ENCODE assay signal across 19 cellular contexts in the genomic region with DNA sequence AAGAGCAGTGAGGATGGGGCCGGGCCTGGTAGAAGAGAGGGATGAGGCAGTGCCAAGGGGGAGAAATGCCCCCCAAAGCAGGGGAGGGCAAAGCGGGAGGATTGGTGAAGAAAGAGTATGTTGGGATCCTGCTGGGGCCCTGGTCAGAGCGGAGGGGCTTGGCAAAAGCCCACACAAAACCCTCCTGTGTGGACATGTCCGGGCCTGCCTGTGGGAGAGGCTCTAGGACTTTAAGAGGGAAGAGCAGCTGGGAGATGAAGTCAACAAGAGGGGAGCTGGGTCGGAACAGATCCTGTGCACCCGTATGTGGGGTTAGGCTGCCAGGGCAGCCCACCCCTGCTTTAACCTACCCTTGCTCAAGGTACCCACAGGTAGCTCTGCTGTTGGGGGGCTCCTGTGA. TPM values are rescaled to one million over a fixed set of nuclear protein-coding genes. Genes with fewer than 3 reads are reported as not detected.
DNase-seq lines count a peak whose midpoint lies in the region; ATAC-seq, FAIRE-seq and TF ChIP-seq lines count a peak whose summit lies in the region.
"Had no signal": no experiment of that assay in that cellular context is flagged by ENCODE, and none has a peak within 500 bp of the region (broad histone marks: within the 10 kb centered on the region; RNA-seq: fewer than 3 reads in every experiment).

No MANE protein-coding gene starts in this region.

- H3K79me2 ChIP-seq in keratinocyte (ENCODE audit: control insufficient read depth, insufficient read depth, low read length) = no peaks in the 10 kb centered on the region
- no peaks in the 10 kb centered on the region for H3K79me2 ChIP-seq in PC-3 (ENCODE audit: low read length)

- TF ChIP-seq CTCF in keratinocyte (optimal IDR thresholded peaks at IDR 0.05 in 1 of 3, IDR thresholded peaks at IDR 0.05 in 1 of 3, conservative IDR thresholded peaks at IDR 0.05 in 1 of 3; ENCODE audit: extremely low read depth in 1 of 3, insufficient read depth in 2 of 3, low read length in 3 of 3) = no peak
- TF ChIP-seq CTCF in type B pancreatic cell (conservative IDR thresholded peaks at IDR 0.05) = no peak
- TF ChIP-seq CTCF in PC-3 (conservative IDR thresholded peaks at IDR 0.05; ENCODE audit: low read depth, low read length) = no peak

- dilution Hi-C loops in keratinocyte (cut with MboI; ENCODE audit: extremely low pct_ligation_motif_present, low sequenced_read_pairs) = no loop called here

- no peaks in the 10 kb centered on the region for H3K9me1 ChIP-seq in keratinocyte (ENCODE audit: control insufficient read depth, extremely low read depth, insufficient read depth, low read length)

- no peaks in the 10 kb centered on the region for H3K9me2 ChIP-seq in PC-3 (replicated peaks; ENCODE audit: low read length)

- intact Hi-C loops in PC-3 (cut with micrococcal nuclease) = no loop called here

- H3K27ac ChIP-seq in SJCRH30 (peak overlapping the region; percentile 43), keratinocyte (ENCODE audit: control insufficient read depth, insufficient read depth, low read length) (no peak overlapping the region), PC-3 (ENCODE audit: low read length) (no peak overlapping the region)
- H3K27ac ChIP-seq: colonic mucosa, lower lobe of right lung had no signal

- BruUV-seq in PC-3 (replicated peaks; lab: Mats Ljungman, UMichigan) = no TSS peak

- CTCF ChIA-PET in PC-3 (lab: Charles Lee) = no interaction called here
- CTCF ChIA-PET in activated CD4-positive, alpha-beta memory T cell treated with anti-CD3 and anti-CD28 coated beads, Interleukin-2, amount 10 ng/mL, durations not matched to agents 7 days and 5 days (lab: Charles Lee) = no interaction called here

- no peak for FAIRE-seq in keratinocyte (lab: Jason Lieb, UNC)

- H3K4me1 Mint-ChIP-seq in type B pancreatic cell (ENCODE audit: unreplicated experiment) = peaks cover 16% of the 10 kb centered on the region
- H3K4me1 Mint-ChIP-seq in activated CD4-positive, alpha-beta memory T cell treated with anti-CD3 and anti-CD28 coated beads, Interleukin-2, amount 10 ng/mL, durations not matched to agents 7 days and 5 days = peaks cover 16% of the 10 kb centered on the region

- POLR2A ChIA-PET in PC-3 (lab: Charles Lee; ENCODE audit: unreplicated experiment) = no interaction called here
- POLR2A ChIA-PET in activated CD4-positive, alpha-beta memory T cell treated with anti-CD3 and anti-CD28 coated beads, Interleukin-2, amount 10 ng/mL, durations not matched to agents 7 days and 5 days (lab: Charles Lee) = no interaction called here

- peak overlapping the region; percentile 11 to 78 for H3K27ac Mint-ChIP-seq in activated naive CD4-positive, alpha-beta T cell treated with anti-CD3 and anti-CD28 coated beads, Interleukin-2, amount 50 U/mL, for 72 hours
- peak overlapping the region; percentile 49 for H3K27ac Mint-ChIP-seq in type B pancreatic cell
- no peak overlapping the region for H3K27ac Mint-ChIP-seq in activated CD4-positive, alpha-beta memory T cell treated with anti-CD3 and anti-CD28 coated beads, Interleukin-2, amount 10 ng/mL, durations not matched to agents 7 days and 5 days
- H3K27ac Mint-ChIP-seq: activated CD8-positive, alpha-beta T cell treated with anti-CD3 and anti-CD28 coated beads for 36 hours; activated T-cell treated with anti-CD3 and anti-CD28 coated beads, Interleukin-2, amount 50 U/mL, for 72 hours had no signal

- H3K9me3 ChIP-seq in SJCRH30 (replicated peaks) = peaks cover 5% of the 10 kb centered on the region
- H3K9me3 ChIP-seq in keratinocyte (ENCODE audit: control insufficient read depth, low read depth, low read length) = no peaks in the 10 kb centered on the region
- H3K9me3 ChIP-seq in PC-3 (ENCODE audit: low read length) = no peaks in the 10 kb centered on the region
- H3K9me3 ChIP-seq: colonic mucosa, lower lobe of right lung had no signal

- H3K4me2 ChIP-seq in keratinocyte (ENCODE audit: control insufficient read depth, extremely low read depth, insufficient read depth, low read depth, low read length) = peak overlapping the region; percentile 39
- H3K4me2 ChIP-seq in PC-3 (ENCODE audit: low read length) = no peak overlapping the region

- H4K20me1 ChIP-seq in keratinocyte (ENCODE audit: control insufficient read depth, extremely low read depth, insufficient read depth, low read length) = no peaks in the 10 kb centered on the region
- H4K20me1 ChIP-seq in PC-3 (ENCODE audit: low read length) = no peaks in the 10 kb centered on the region

- no peaks in the 10 kb centered on the region for H3K36me3 Mint-ChIP-seq in activated naive CD4-positive, alpha-beta T cell treated with anti-CD3 and anti-CD28 coated beads, Interleukin-2, amount 50 U/mL, for 72 hours
- H3K36me3 Mint-ChIP-seq in type B pancreatic cell = no peaks in the 10 kb centered on the region
- no peaks in the 10 kb centered on the region for H3K36me3 Mint-ChIP-seq in activated CD4-positive, alpha-beta memory T cell treated with anti-CD3 and anti-CD28 coated beads, Interleukin-2, amount 10 ng/mL, durations not matched to agents 7 days and 5 days (ENCODE audit: low read depth)

- H3K36me3 ChIP-seq in SJCRH30 (no peaks in the 10 kb centered on the region), keratinocyte (ENCODE audit: control insufficient read depth in 2 of 2, extremely low read depth in 1 of 2, insufficient read depth in 2 of 2, low read length in 2 of 2) (no peaks in the 10 kb centered on the region), PC-3 (ENCODE audit: low read depth, low read length) (no peaks in the 10 kb centered on the region)
- H3K36me3 ChIP-seq: colonic mucosa, lower lobe of right lung had no signal

- H3K4me1 ChIP-seq in SJCRH30 (peaks cover 30% of the 10 kb centered on the region), keratinocyte (ENCODE audit: control insufficient read depth, extremely low read depth, insufficient read depth, low read length) (peaks cover 17% of the 10 kb centered on the region), PC-3 (ENCODE audit: insufficient read depth, low read length) (no peaks in the 10 kb centered on the region)
- H3K4me1 ChIP-seq: colonic mucosa had no signal

- no peak overlapping the region for H3K9ac ChIP-seq in keratinocyte (ENCODE audit: control insufficient read depth, extremely low read depth, insufficient read depth, low read length)
- no peak overlapping the region for H3K9ac ChIP-seq in PC-3 (ENCODE audit: low read length)

- H3K4me3 ChIP-seq in SJCRH30 (no peak overlapping the region), keratinocyte (ENCODE audit: control insufficient read depth in 2 of 3, extremely low read depth in 1 of 3, insufficient read depth in 2 of 3, low read depth in 1 of 3, low read length in 3 of 3) (no peak overlapping the region), PC-3 (ENCODE audit: low read length) (no peak overlapping the region)
- H3K4me3 ChIP-seq: colonic mucosa, lower lobe of right lung had no signal

- H3K9me3 Mint-ChIP-seq in activated naive CD4-positive, alpha-beta T cell treated with anti-CD3 and anti-CD28 coated beads, Interleukin-2, amount 50 U/mL, for 72 hours = no peaks in the 10 kb centered on the region
- H3K9me3 Mint-ChIP-seq in type B pancreatic cell = peaks cover 3% of the 10 kb centered on the region
- H3K9me3 Mint-ChIP-seq in activated CD4-positive, alpha-beta memory T cell treated with anti-CD3 and anti-CD28 coated beads, Interleukin-2, amount 10 ng/mL, durations not matched to agents 7 days and 5 days = peaks cover 2% of the 10 kb centered on the region
- H3K9me3 Mint-ChIP-seq: activated CD8-positive, alpha-beta T cell treated with anti-CD3 and anti-CD28 coated beads for 36 hours; activated T-cell treated with anti-CD3 and anti-CD28 coated beads, Interleukin-2, amount 50 U/mL, for 72 hours had no signal

- H3K27me3 Mint-ChIP-seq in type B pancreatic cell = peaks cover 7% of the 10 kb centered on the region
- H3K27me3 Mint-ChIP-seq in activated CD4-positive, alpha-beta memory T cell treated with anti-CD3 and anti-CD28 coated beads, Interleukin-2, amount 10 ng/mL, durations not matched to agents 7 days and 5 days = no peaks in the 10 kb centered on the region
- H3K27me3 Mint-ChIP-seq: activated CD8-positive, alpha-beta T cell treated with anti-CD3 and anti-CD28 coated beads for 36 hours had no signal

- no peak for ATAC-seq in activated naive CD4-positive, alpha-beta T cell treated with anti-CD3 and anti-CD28 coated beads, Interleukin-2, amount 50 U/mL, for 72 hours
- ATAC-seq in PC-3 = no peak
- ATAC-seq: activated CD8-positive, alpha-beta T cell treated with anti-CD3 and anti-CD28 coated beads for 36 hours; activated T-cell treated with anti-CD3 and anti-CD28 coated beads, Interleukin-2, amount 50 U/mL, for 72 hours; lower lobe of right lung; naive thymus-derived CD8-positive, alpha-beta T cell had no signal

- DNase-seq in activated naive CD4-positive, alpha-beta T cell treated with anti-CD3 and anti-CD28 coated beads, Interleukin-2, amount 50 U/mL, for 72 hours (ENCODE audit: low spot score in 2 of 2) = no peak
- DNase-seq in activated naive CD4-positive, alpha-beta T cell treated with anti-CD3 and anti-CD28 coated beads, Interleukin-2, amount 50 U/mL, for 16 hours = no peak
- DNase-seq in SJCRH30 (peak; percentile 57 to 68), keratinocyte (ENCODE audit: low read depth, low spot score) (no peak), type B pancreatic cell (ENCODE audit: extremely low spot score, unreplicated experiment) (no peak), PC-3 (no peak)
- DNase-seq in activated T-cell treated with anti-CD3 and anti-CD28 coated beads, Interleukin-2, amount 50 U/mL, for 1 hour = no peak
- DNase-seq in activated CD4-positive, alpha-beta memory T cell treated with anti-CD3 and anti-CD28 coated beads, Interleukin-2, amount 10 ng/mL, durations not matched to agents 7 days and 5 days = no peak
- DNase-seq: activated CD8-positive, alpha-beta T cell treated with anti-CD3 and anti-CD28 coated beads for 36 hours; activated T-cell treated with anti-CD3 and anti-CD28 coated beads, Interleukin-2, amount 50 U/mL, for 72 hours; amygdala; colonic mucosa; COR-L47; lower lobe of right lung; naive thymus-derived CD8-positive, alpha-beta T cell; NCI-H187 treated with DMSO at 0.1 percent for 48 hours; NCI-H69 had no signal

- no peaks in the 10 kb centered on the region for H3F3A ChIP-seq in PC-3 (ENCODE audit: low read length, unreplicated experiment)

- H3K4me3 Mint-ChIP-seq in type B pancreatic cell = no peak overlapping the region
- H3K4me3 Mint-ChIP-seq in activated CD4-positive, alpha-beta memory T cell treated with anti-CD3 and anti-CD28 coated beads, Interleukin-2, amount 10 ng/mL, durations not matched to agents 7 days and 5 days = no peak overlapping the region
- H3K4me3 Mint-ChIP-seq: activated CD8-positive, alpha-beta T cell treated with anti-CD3 and anti-CD28 coated beads for 36 hours; activated T-cell treated with anti-CD3 and anti-CD28 coated beads, Interleukin-2, amount 50 U/mL, for 72 hours; naive thymus-derived CD8-positive, alpha-beta T cell had no signal

- H2AFZ ChIP-seq in keratinocyte (ENCODE audit: control insufficient read depth, low read length) = peak overlapping the region; percentile 61
- H2AFZ ChIP-seq in PC-3 (ENCODE audit: low read length) = no peak overlapping the region

- H3K27me3 ChIP-seq in SJCRH30 (no peaks in the 10 kb centered on the region), keratinocyte (ENCODE audit: control insufficient read depth, extremely low read depth, insufficient read depth, low read length) (peaks cover 3% of the 10 kb centered on the region), PC-3 (ENCODE audit: low read length) (no peaks in the 10 kb centered on the region)
- H3K27me3 ChIP-seq: colonic mucosa had no signal

RNA-seq across cellular contexts. Expression of a gene that starts 25.8 kb away (rescaled TPM):
- not detected for total RNA-seq in activated naive CD4-positive, alpha-beta T cell treated with anti-CD3 and anti-CD28 coated beads, Interleukin-2, amount 50 U/mL, for 72 hours
- total RNA-seq in SJCRH30 (2014; rRNA removed; shearing (Covaris generic)) = 0.10 TPM in 1 of 2 replicates, not detected in the other
- polyA plus RNA-seq in keratinocyte = not detected in 3 replicates
- polyA plus RNA-seq in keratinocyte (2011; ENCODE audit: low read depth) = not detected
- polyA plus RNA-seq in keratinocyte (2011; cell fraction: cytosol; rRNA removed) = not detected in 2 replicates
- not detected in 2 replicates for polyA plus RNA-seq in keratinocyte (2011; cell fraction: nucleus; rRNA removed)
- not detected in 2 replicates for polyA plus RNA-seq in keratinocyte (2012; ENCODE audit: low replicate concordance)
- polyA minus RNA-seq in keratinocyte = not detected in 3 replicates
- polyA minus RNA-seq in keratinocyte (2011; cell fraction: cytosol; rRNA and poly(A)+ RNA removed) = not detected
- not detected in 2 replicates for polyA minus RNA-seq in keratinocyte (2011; cell fraction: nucleus; rRNA and poly(A)+ RNA removed)
- total RNA-seq in type B pancreatic cell (ENCODE audit: low replicate concordance) = 1.0 and 3.8 TPM in 2 replicates
- not detected in 2 replicates for total RNA-seq in PC-3 (2014; rRNA removed)
- total RNA-seq in activated CD4-positive, alpha-beta memory T cell treated with anti-CD3 and anti-CD28 coated beads, Interleukin-2, amount 10 ng/mL, durations not matched to agents 7 days and 5 days = not detected
- total RNA-seq: activated CD8-positive, alpha-beta T cell treated with anti-CD3 and anti-CD28 coated beads for 36 hours; activated T-cell treated with anti-CD3 and anti-CD28 coated beads, Interleukin-2, amount 50 U/mL, for 72 hours; colonic mucosa; HT1080; naive thymus-derived CD8-positive, alpha-beta T cell; renal cortical epithelial cell had no signal
- polyA plus RNA-seq: naive thymus-derived CD8-positive, alpha-beta T cell had no signal

RNA-seq across cellular contexts. Expression of a gene that starts 28.9 kb away (rescaled TPM):
- not detected for total RNA-seq in activated naive CD4-positive, alpha-beta T cell treated with anti-CD3 and anti-CD28 coated beads, Interleukin-2, amount 50 U/mL, for 72 hours
- total RNA-seq in SJCRH30 (2014; rRNA removed; shearing (Covaris generic)) = not detected in 2 replicates
- not detected in 3 replicates for polyA plus RNA-seq in keratinocyte
- not detected for polyA plus RNA-seq in keratinocyte (2011; ENCODE audit: low read depth)
- polyA plus RNA-seq in keratinocyte (2011; cell fraction: cytosol; rRNA removed) = not detected in 2 replicates
- polyA plus RNA-seq in keratinocyte (2011; cell fraction: nucleus; rRNA removed) = not detected in 2 replicates
- 0.13 TPM in 1 of 2 replicates, not detected in the other for polyA plus RNA-seq in keratinocyte (2012; ENCODE audit: low replicate concordance)
- not detected in 3 replicates for polyA minus RNA-seq in keratinocyte
- polyA minus RNA-seq in keratinocyte (2011; cell fraction: cytosol; rRNA and poly(A)+ RNA removed) = not detected
- not detected in 2 replicates for polyA minus RNA-seq in keratinocyte (2011; cell fraction: nucleus; rRNA and poly(A)+ RNA removed)
- total RNA-seq in type B pancreatic cell (ENCODE audit: low replicate concordance) = not detected in 2 replicates
- total RNA-seq in PC-3 (2014; rRNA removed) = not detected in 2 replicates
- total RNA-seq in activated CD4-positive, alpha-beta memory T cell treated with anti-CD3 and anti-CD28 coated beads, Interleukin-2, amount 10 ng/mL, durations not matched to agents 7 days and 5 days = not detected
- total RNA-seq: activated CD8-positive, alpha-beta T cell treated with anti-CD3 and anti-CD28 coated beads for 36 hours; activated T-cell treated with anti-CD3 and anti-CD28 coated beads, Interleukin-2, amount 50 U/mL, for 72 hours; colonic mucosa; HT1080; naive thymus-derived CD8-positive, alpha-beta T cell; renal cortical epithelial cell had no signal
- polyA plus RNA-seq: naive thymus-derived CD8-positive, alpha-beta T cell had no signal

RNA-seq across cellular contexts. Expression of a gene that starts 55.2 kb away (rescaled TPM):
- 1 to 10 TPM in 1 of 2 donors, under 1 TPM in 1; 0.57 to 3.8 TPM for total RNA-seq in activated naive CD4-positive, alpha-beta T cell treated with anti-CD3 and anti-CD28 coated beads, Interleukin-2, amount 50 U/mL, for 72 hours
- 0.33 and 0.91 TPM in 2 replicates for total RNA-seq in SJCRH30 (2014; rRNA removed; shearing (Covaris generic))
- polyA plus RNA-seq in keratinocyte = 0.46 to 0.98 TPM (median 0.83 TPM) in 3 replicates
- not detected for polyA plus RNA-seq in keratinocyte (2011; ENCODE audit: low read depth)
- 0.13 and 0.17 TPM in 2 replicates for polyA plus RNA-seq in keratinocyte (2011; cell fraction: cytosol; rRNA removed)
- 3.0 and 3.6 TPM in 2 replicates for polyA plus RNA-seq in keratinocyte (2011; cell fraction: nucleus; rRNA removed)
- 0.21 and 0.58 TPM in 2 replicates for polyA plus RNA-seq in keratinocyte (2012; ENCODE audit: low replicate concordance)
- polyA minus RNA-seq in keratinocyte = 0.30 to 1.5 TPM (median 1.2 TPM) in 3 replicates
- polyA minus RNA-seq in keratinocyte (2011; cell fraction: cytosol; rRNA and poly(A)+ RNA removed) = not detected
- polyA minus RNA-seq in keratinocyte (2011; cell fraction: nucleus; rRNA and poly(A)+ RNA removed) = 2.5 and 2.6 TPM in 2 replicates
- total RNA-seq in type B pancreatic cell (ENCODE audit: low replicate concordance) (1.5 and 2.9 TPM in 2 replicates), PC-3 (2014; rRNA removed) (0.36 and 0.40 TPM in 2 replicates)
- 1 to 10 TPM; 1.5 to 1.6 TPM for total RNA-seq in activated CD4-positive, alpha-beta memory T cell treated with anti-CD3 and anti-CD28 coated beads, Interleukin-2, amount 10 ng/mL, durations not matched to agents 7 days and 5 days

Comparison
In these comparisons a context has a peak if more than half of its experiments do, and no peak if none do; other contexts are left out.
1. DNase-seq: peak in SJCRH30 (2 of 2); none in activated naive CD4-positive, alpha-beta T cell treated with anti-CD3 and anti-CD28 coated beads, Interleukin-2, amount 50 U/mL, for 72 hours (0 of 2), activated naive CD4-positive, alpha-beta T cell treated with anti-CD3 and anti-CD28 coated beads, Interleukin-2, amount 50 U/mL, for 16 hours (single experiment), keratinocyte (single experiment), type B pancreatic cell (single experiment), activated T-cell treated with anti-CD3 and anti-CD28 coated beads, Interleukin-2, amount 50 U/mL, for 1 hour (single experiment), PC-3 (single experiment) and activated CD4-positive, alpha-beta memory T cell treated with anti-CD3 and anti-CD28 coated beads, Interleukin-2, amount 10 ng/mL, durations not matched to agents 7 days and 5 days (single experiment).